In the genomic region with DNA sequence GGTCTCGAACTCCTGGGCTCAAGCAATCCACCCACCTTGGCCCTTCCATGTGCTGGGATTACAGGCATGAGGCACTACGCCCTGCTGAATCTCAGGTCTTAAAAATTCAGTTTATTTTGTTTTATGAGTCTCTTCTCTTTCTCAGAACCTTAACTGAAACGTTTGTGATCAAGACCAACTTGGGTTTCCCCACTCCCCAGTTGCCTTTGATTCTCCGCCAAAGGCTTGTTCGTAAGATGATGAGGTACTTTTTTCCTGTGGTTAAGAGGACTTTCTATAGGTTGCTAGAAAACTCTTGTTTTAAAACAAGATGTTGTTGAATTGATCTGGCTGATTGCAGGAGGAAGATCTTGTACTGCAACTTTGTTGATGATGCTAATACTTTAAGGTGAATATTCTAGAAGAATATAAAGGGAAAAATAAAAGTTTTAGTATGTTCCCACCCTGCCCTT, we compare ENCODE assay signal across 9 cellular contexts. TPM values are rescaled to one million over a fixed set of nuclear protein-coding genes. Genes with fewer than 3 reads are reported as not detected.
DNase-seq lines count a peak whose midpoint lies in the region; ATAC-seq and TF ChIP-seq lines count a peak whose summit lies in the region.
"Had no signal": no experiment of that assay in that cellular context is flagged by ENCODE, and none has a peak within 500 bp of the region (broad histone marks: within the 10 kb centered on the region; RNA-seq: fewer than 3 reads in every experiment).

No MANE protein-coding gene starts in this region.

- intact Hi-C loops in sigmoid colon (cut with DNase I), result no loop called here

- no peak overlapping the region for H3K4me3 ChIP-seq in sigmoid colon
- H3K4me3 ChIP-seq in right atrium auricular region, result no peak overlapping the region

- peak overlapping the region; percentile 42 to 70 (median 56) for H3K4me3 Mint-ChIP-seq in IgD-negative memory B cell
- peak overlapping the region; percentile 85 for H3K4me3 Mint-ChIP-seq in activated T-helper 17 cell treated with anti-CD3 and anti-CD28 coated beads, Interleukin-2, amount 50 U/mL, for 72 hours
- H3K4me3 Mint-ChIP-seq: neural crest cell had no signal

- no peaks in the 10 kb centered on the region for H3K9me3 ChIP-seq in sigmoid colon
- no peaks in the 10 kb centered on the region for H3K9me3 ChIP-seq in right atrium auricular region

- 43 to 69% methylated on average over 5 of the region's 5 CpGs for WGBS in sigmoid colon, 2 donors

- peak overlapping the region; percentile 72 to 97 (median 96) for H3K27ac Mint-ChIP-seq in IgD-negative memory B cell
- H3K27ac Mint-ChIP-seq in activated T-helper 17 cell treated with anti-CD3 and anti-CD28 coated beads, Interleukin-2, amount 50 U/mL, for 72 hours, result peak overlapping the region; percentile 95

- TF ChIP-seq POLR2A in sigmoid colon (IDR thresholded peaks at IDR 0.05), result no peak

- peaks cover 40 to 49% (median 40%) of the 10 kb centered on the region in 3 donors for H3K4me1 Mint-ChIP-seq in IgD-negative memory B cell
- peaks cover 50% of the 10 kb centered on the region for H3K4me1 Mint-ChIP-seq in activated T-helper 17 cell treated with anti-CD3 and anti-CD28 coated beads, Interleukin-2, amount 50 U/mL, for 72 hours

- no peak for DNase-seq in sigmoid colon
- no peak for DNase-seq in NCI-H2029 (lab: John Stamatoyannopoulos, UW)
- no peak for DNase-seq in NCI-H146 (lab: John Stamatoyannopoulos, UW)
- no peak for DNase-seq in right atrium auricular region (ENCODE audit: low spot score)
- DNase-seq in DMS 273 (lab: John Stamatoyannopoulos, UW; ENCODE audit: unreplicated experiment), result no peak

- H3K36me3 Mint-ChIP-seq in IgD-negative memory B cell, result peaks cover 2% of the 10 kb centered on the region
- H3K36me3 Mint-ChIP-seq in activated T-helper 17 cell treated with anti-CD3 and anti-CD28 coated beads, Interleukin-2, amount 50 U/mL, for 72 hours (ENCODE audit: low read depth), result peaks cover 48% of the 10 kb centered on the region

- peaks cover 0 to 77% (median 67%) of the 10 kb centered on the region in 4 donors for H3K4me1 ChIP-seq in sigmoid colon
- peaks cover 0 to 12% of the 10 kb centered on the region in 2 donors for H3K4me1 ChIP-seq in right atrium auricular region

- TF ChIP-seq CTCF in sigmoid colon (IDR thresholded peaks at IDR 0.05) (no peak), right atrium auricular region (IDR thresholded peaks at IDR 0.05) (no peak)

- H3K27me3 ChIP-seq in sigmoid colon (no peaks in the 10 kb centered on the region), right atrium auricular region (no peaks in the 10 kb centered on the region)

- H3K36me3 ChIP-seq in sigmoid colon (no peaks in the 10 kb centered on the region), right atrium auricular region (no peaks in the 10 kb centered on the region)

- H3K27me3 Mint-ChIP-seq in IgD-negative memory B cell, result no peaks in the 10 kb centered on the region
- H3K27me3 Mint-ChIP-seq in activated T-helper 17 cell treated with anti-CD3 and anti-CD28 coated beads, Interleukin-2, amount 50 U/mL, for 72 hours, result no peaks in the 10 kb centered on the region

- H3K27ac ChIP-seq in sigmoid colon, result peak overlapping the region; percentile 36 to 66 (median 53)
- H3K27ac ChIP-seq in right atrium auricular region, result no peak overlapping the region

- TF ChIP-seq EP300 in sigmoid colon (IDR thresholded peaks at IDR 0.05), result no peak

- H3K9me3 Mint-ChIP-seq in IgD-negative memory B cell, result peaks cover 0 to 5% (median 4%) of the 10 kb centered on the region in 3 donors
- H3K9me3 Mint-ChIP-seq in activated T-helper 17 cell treated with anti-CD3 and anti-CD28 coated beads, Interleukin-2, amount 50 U/mL, for 72 hours, result peaks cover 7% of the 10 kb centered on the region

- ATAC-seq in GM19438 (IDR thresholded peaks at IDR 0.05; ENCODE audit: low read depth, unreplicated experiment), result peak; percentile 76
- ATAC-seq in activated T-helper 17 cell treated with anti-CD3 and anti-CD28 coated beads, Interleukin-2, amount 50 U/mL, for 72 hours (replicated peaks), result peak; percentile 90

RNA-seq across cellular contexts. Expression of gene ABCC1, which starts 11.7 kb away (rescaled TPM):
- polyA plus RNA-seq in IgD-negative memory B cell (5.8 TPM), sigmoid colon (10 to 100 TPM in 1 of 3 donors, 1 to 10 TPM in 2; 1.8 to 17.6 (median 1.8) TPM)
- total RNA-seq in activated T-helper 17 cell treated with anti-CD3 and anti-CD28 coated beads, Interleukin-2, amount 50 U/mL, for 72 hours, result 10 to 100 TPM; 78.0 to 84.0 TPM
- total RNA-seq in sigmoid colon (10 to 100 TPM; 22.5 to 51.8 (median 32.5) TPM), right atrium auricular region (10 to 100 TPM; 15.2 to 27.5 TPM)

Comparison
In these comparisons a context has a peak if more than half of its experiments do, and no peak if none do; other contexts are left out.
1. H3K27ac ChIP-seq: peak in sigmoid colon (4 of 4); none in right atrium auricular region (0 of 2).